ENCODE assay signal across 12 cellular contexts in the genomic region with DNA sequence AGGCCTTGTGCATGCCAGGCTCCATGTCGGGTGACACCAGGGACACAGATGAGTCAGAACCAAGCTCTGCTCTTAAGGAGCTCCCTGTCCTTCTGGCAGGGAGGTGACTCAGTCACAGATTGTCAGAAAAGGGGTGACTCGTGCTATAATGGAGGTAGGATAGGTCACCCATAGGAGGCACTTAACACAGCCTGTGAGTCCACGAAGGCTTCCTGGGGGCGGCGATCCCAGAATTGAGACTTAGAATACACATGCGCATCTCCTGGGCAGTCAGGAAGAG. TPM values are rescaled to one million over a fixed set of nuclear protein-coding genes. Genes with fewer than 3 reads are reported as not detected.
DNase-seq lines count a peak whose midpoint lies in the region; ATAC-seq and TF ChIP-seq lines count a peak whose summit lies in the region.
"Had no signal": no experiment of that assay in that cellular context is flagged by ENCODE, and none has a peak within 500 bp of the region (broad histone marks: within the 10 kb centered on the region; RNA-seq: fewer than 3 reads in every experiment).

No MANE protein-coding gene starts in this region.

- peaks cover 40% of the 10 kb centered on the region for H3K36me3 Mint-ChIP-seq in activated CD4-positive, alpha-beta memory T cell treated with anti-CD3 and anti-CD28 coated beads, Interleukin-2, amount 10 ng/mL, durations not matched to agents 7 days and 5 days (ENCODE audit: low read depth)

- H3K9me3 Mint-ChIP-seq in activated CD4-positive, alpha-beta memory T cell treated with anti-CD3 and anti-CD28 coated beads, Interleukin-2, amount 10 ng/mL, durations not matched to agents 7 days and 5 days: no peaks in the 10 kb centered on the region
- H3K9me3 Mint-ChIP-seq: brain had no signal

- H3K4me3 ChIP-seq in AG10803 (ENCODE audit: low read length): no peak overlapping the region

- no peak overlapping the region for H3K4me3 Mint-ChIP-seq in activated CD4-positive, alpha-beta memory T cell treated with anti-CD3 and anti-CD28 coated beads, Interleukin-2, amount 10 ng/mL, durations not matched to agents 7 days and 5 days
- H3K4me3 Mint-ChIP-seq: brain had no signal

- H3K4me1 Mint-ChIP-seq in activated CD4-positive, alpha-beta memory T cell treated with anti-CD3 and anti-CD28 coated beads, Interleukin-2, amount 10 ng/mL, durations not matched to agents 7 days and 5 days: peaks cover 2% of the 10 kb centered on the region
- H3K4me1 Mint-ChIP-seq: brain had no signal

- peak; percentile 12 for DNase-seq in AG10803 (ENCODE audit: low read depth)
- DNase-seq in H4 (ENCODE audit: low spot score): peak; percentile 42
- DNase-seq in activated CD4-positive, alpha-beta memory T cell treated with anti-CD3 and anti-CD28 coated beads, Interleukin-2, amount 10 ng/mL, durations not matched to agents 7 days and 5 days: no peak
- DNase-seq in hepatic stellate cell (ENCODE audit: low spot score): peak; percentile 62
- no peak for DNase-seq in GM03348 (ENCODE audit: low spot score)
- DNase-seq in cerebellum (ENCODE audit: low spot score): no peak
- DNase-seq: GOT3, midbrain, NCI-H1694 had no signal

- no peak for TF ChIP-seq CTCF in AG10803 (conservative IDR thresholded peaks at IDR 0.05; ENCODE audit: low read length)

- no peaks in the 10 kb centered on the region for H3K27me3 Mint-ChIP-seq in activated CD4-positive, alpha-beta memory T cell treated with anti-CD3 and anti-CD28 coated beads, Interleukin-2, amount 10 ng/mL, durations not matched to agents 7 days and 5 days
- H3K27me3 Mint-ChIP-seq: brain, progenitor cell of endocrine pancreas had no signal

- CTCF ChIA-PET in activated CD4-positive, alpha-beta memory T cell treated with anti-CD3 and anti-CD28 coated beads, Interleukin-2, amount 10 ng/mL, durations not matched to agents 7 days and 5 days (lab: Charles Lee): interaction anchor here (0.6 to 0.8 kb wide), 3 partner anchors 76 to 789 kb away, joined by 3 to 4 read pairs (median 3); no protein-coding TSS in a partner anchor

- no peak for ATAC-seq in GM18511 (IDR thresholded peaks at IDR 0.05; ENCODE audit: unreplicated experiment)

- POLR2A ChIA-PET in activated CD4-positive, alpha-beta memory T cell treated with anti-CD3 and anti-CD28 coated beads, Interleukin-2, amount 10 ng/mL, durations not matched to agents 7 days and 5 days (lab: Charles Lee): interaction anchor here (1.2 kb wide), 1 partner anchor 10 kb away, joined by 3 read pairs; no protein-coding TSS in a partner anchor

- peak overlapping the region; percentile 26 for H3K27ac Mint-ChIP-seq in activated CD4-positive, alpha-beta memory T cell treated with anti-CD3 and anti-CD28 coated beads, Interleukin-2, amount 10 ng/mL, durations not matched to agents 7 days and 5 days
- H3K27ac Mint-ChIP-seq: progenitor cell of endocrine pancreas had no signal

RNA-seq across cellular contexts. Expression of gene FUZ, which starts 19.6 kb away (rescaled TPM):
- 26.2 and 31.7 TPM in 2 replicates for total RNA-seq in H4 (2014; rRNA removed; shearing (Covaris generic))
- 10 to 100 TPM; 13.7 to 13.9 TPM for total RNA-seq in activated CD4-positive, alpha-beta memory T cell treated with anti-CD3 and anti-CD28 coated beads, Interleukin-2, amount 10 ng/mL, durations not matched to agents 7 days and 5 days
- 15.3 TPM for total RNA-seq in cerebellum

RNA-seq across cellular contexts. Expression of gene MED25, which starts 24.6 kb away (rescaled TPM):
- total RNA-seq in H4 (2014; rRNA removed; shearing (Covaris generic)): 16.1 TPM in 2 replicates
- 10 to 100 TPM; 65.3 to 67.9 TPM for total RNA-seq in activated CD4-positive, alpha-beta memory T cell treated with anti-CD3 and anti-CD28 coated beads, Interleukin-2, amount 10 ng/mL, durations not matched to agents 7 days and 5 days
- 21.6 TPM for total RNA-seq in cerebellum

RNA-seq across cellular contexts. Expression of gene AP2A1, which starts 26.7 kb away (rescaled TPM):
- 55.5 and 61.1 TPM in 2 replicates for total RNA-seq in H4 (2014; rRNA removed; shearing (Covaris generic))
- total RNA-seq in activated CD4-positive, alpha-beta memory T cell treated with anti-CD3 and anti-CD28 coated beads, Interleukin-2, amount 10 ng/mL, durations not matched to agents 7 days and 5 days: 10 to 100 TPM; 78.0 to 79.2 TPM
- 45.5 TPM for total RNA-seq in cerebellum

RNA-seq across cellular contexts. Expression of gene TSKS, which starts 30.4 kb away (rescaled TPM):
- not detected in 2 replicates for total RNA-seq in H4 (2014; rRNA removed; shearing (Covaris generic))
- under 1 TPM; 0.63 to 0.86 TPM for total RNA-seq in activated CD4-positive, alpha-beta memory T cell treated with anti-CD3 and anti-CD28 coated beads, Interleukin-2, amount 10 ng/mL, durations not matched to agents 7 days and 5 days
- total RNA-seq in cerebellum: not detected
- total RNA-seq: progenitor cell of endocrine pancreas had no signal

RNA-seq across cellular contexts. Expression of gene PTOV1, which starts 57.5 kb away (rescaled TPM):
- total RNA-seq in H4 (2014; rRNA removed; shearing (Covaris generic)): 99.9 and 101 TPM in 2 replicates
- 10 to 100 TPM; 69.3 to 71.7 TPM for total RNA-seq in activated CD4-positive, alpha-beta memory T cell treated with anti-CD3 and anti-CD28 coated beads, Interleukin-2, amount 10 ng/mL, durations not matched to agents 7 days and 5 days
- 86.3 TPM for total RNA-seq in cerebellum

Comparison
In these comparisons a context has a peak if more than half of its experiments do, and no peak if none do; other contexts are left out.
1. DNase-seq: peak in AG10803 (single experiment), H4 (single experiment) and hepatic stellate cell (single experiment); none in activated CD4-positive, alpha-beta memory T cell treated with anti-CD3 and anti-CD28 coated beads, Interleukin-2, amount 10 ng/mL, durations not matched to agents 7 days and 5 days (single experiment), GM03348 (single experiment) and cerebellum (single experiment).